Comparison of ENCODE assay signal across 8 cellular contexts in the genomic region with DNA sequence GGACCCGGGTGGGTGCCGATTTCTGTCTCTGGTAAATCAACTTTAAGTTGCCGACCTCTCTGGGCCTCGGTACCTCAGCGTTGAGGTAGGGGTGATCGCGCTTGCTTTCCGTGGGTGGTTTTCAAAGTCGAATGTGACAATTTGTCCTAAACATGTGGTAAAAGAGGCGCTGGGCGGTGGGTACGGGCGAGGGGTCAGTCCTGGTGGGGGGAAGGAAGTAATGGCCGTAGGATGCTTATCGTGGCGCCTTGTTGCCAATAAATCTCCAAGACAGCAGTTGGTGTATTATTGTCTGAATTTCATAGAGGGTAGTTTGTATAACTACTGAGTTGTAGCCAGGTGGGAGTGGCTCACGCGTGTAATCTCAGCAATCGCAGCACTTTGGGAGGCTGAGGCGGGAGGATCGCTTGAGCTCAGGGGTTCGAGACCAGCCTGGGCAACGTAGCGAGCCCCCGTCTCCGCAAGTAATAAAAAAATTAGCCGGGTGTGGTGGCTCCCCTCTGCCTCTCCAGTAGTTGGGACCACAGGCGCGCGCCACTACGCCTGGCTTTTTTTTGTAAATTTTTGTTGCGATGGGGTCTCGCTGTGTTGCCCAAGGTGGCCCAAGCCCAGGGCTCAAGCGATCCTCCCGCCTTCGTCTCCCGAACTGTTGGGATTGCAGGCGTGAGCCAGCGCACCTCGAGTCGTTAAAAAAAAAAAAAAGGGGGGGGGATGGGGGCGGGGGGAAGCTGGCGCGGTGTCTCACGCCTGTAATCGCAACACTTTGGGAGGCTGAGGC. TPM values are rescaled to one million over a fixed set of nuclear protein-coding genes. Genes with fewer than 3 reads are reported as not detected.
DNase-seq lines count a peak whose midpoint lies in the region; ATAC-seq and TF ChIP-seq lines count a peak whose summit lies in the region.

No MANE protein-coding gene starts in this region.

- H3K36me3 ChIP-seq in mucosa of rectum (ENCODE audit: control insufficient read depth in 2 of 2, insufficient read depth in 2 of 2, low read length in 2 of 2), result peaks cover 8 to 17% of the 10 kb centered on the region in 2 donors

- CTCF ChIA-PET in Calu3 (lab: Charles Lee), result interaction anchor here (0.6 to 0.9 kb wide), 2 partner anchors 15 to 17 kb away, joined by 3 to 9 read pairs; no protein-coding TSS in a partner anchor

- no peaks in the 10 kb centered on the region for H3K27me3 ChIP-seq in mucosa of rectum (ENCODE audit: control insufficient read depth in 2 of 2, insufficient read depth in 2 of 2, low read length in 2 of 2)

- peaks cover 41% of the 10 kb centered on the region for H3K36me3 Mint-ChIP-seq in Calu3 (ENCODE audit: insufficient read depth, unreplicated experiment)
- peaks cover 4% of the 10 kb centered on the region for H3K36me3 Mint-ChIP-seq in IgD-negative memory B cell
- peaks cover 31% of the 10 kb centered on the region for H3K36me3 Mint-ChIP-seq in central memory CD8-positive, alpha-beta T cell (ENCODE audit: insufficient read depth)

- intact Hi-C loops in Calu3 (cut with micrococcal nuclease; ENCODE audit: unreplicated experiment), result no loop called here

- no peaks in the 10 kb centered on the region for H3K9me3 ChIP-seq in mucosa of rectum (ENCODE audit: control insufficient read depth in 2 of 2, low read length in 2 of 2)

- DNase-seq in Calu3, result no peak
- no peak for DNase-seq in central memory CD8-positive, alpha-beta T cell (ENCODE audit: low spot score in 2 of 2)
- DNase-seq in GF-D8 (lab: John Stamatoyannopoulos, UW), result no peak
- DNase-seq in retina, result no peak

- no peak for TF ChIP-seq CTCF in Calu3 (IDR thresholded peaks at IDR 0.05; ENCODE audit: unreplicated experiment)

- H3K9me3 Mint-ChIP-seq in Calu3 (ENCODE audit: low read depth, unreplicated experiment) (no peaks in the 10 kb centered on the region), IgD-negative memory B cell (no peaks in the 10 kb centered on the region)
- H3K9me3 Mint-ChIP-seq in central memory CD8-positive, alpha-beta T cell, result no peaks in the 10 kb centered on the region

- H3K27me3 Mint-ChIP-seq in Calu3 (ENCODE audit: unreplicated experiment) (no peaks in the 10 kb centered on the region), IgD-negative memory B cell (no peaks in the 10 kb centered on the region)
- no peaks in the 10 kb centered on the region for H3K27me3 Mint-ChIP-seq in central memory CD8-positive, alpha-beta T cell

- peak overlapping the region; percentile 96 to 98 for H3K4me3 ChIP-seq in mucosa of rectum (ENCODE audit: low read length in 2 of 2)

- H3K4me1 ChIP-seq in mucosa of rectum (ENCODE audit: control insufficient read depth in 2 of 2, insufficient read depth in 2 of 2, low read length in 2 of 2), result peaks cover 18 to 19% of the 10 kb centered on the region in 2 donors

- BruUV-seq in Calu3 (replicated peaks; lab: Mats Ljungman, UMichigan), result TSS peak; percentile 79

- H3K27ac ChIP-seq in mucosa of rectum (ENCODE audit: low read depth in 2 of 2, low read length in 2 of 2), result peak overlapping the region; percentile 38 to 67

- H3K9ac ChIP-seq in mucosa of rectum (ENCODE audit: low read depth in 1 of 2, low read length in 2 of 2), result peak overlapping the region; percentile 79 to 86

- peak overlapping the region; percentile 94 for H3K4me3 Mint-ChIP-seq in Calu3 (ENCODE audit: low read depth, unreplicated experiment)
- peak overlapping the region; percentile 97 to 99 (median 98) for H3K4me3 Mint-ChIP-seq in IgD-negative memory B cell
- H3K4me3 Mint-ChIP-seq in central memory CD8-positive, alpha-beta T cell, result peak overlapping the region; percentile 96

- H3K4me1 Mint-ChIP-seq in Calu3 (ENCODE audit: low read depth, unreplicated experiment) (peaks cover 10% of the 10 kb centered on the region), IgD-negative memory B cell (peaks cover 16 to 22% (median 16%) of the 10 kb centered on the region in 3 donors)
- H3K4me1 Mint-ChIP-seq in central memory CD8-positive, alpha-beta T cell, result peaks cover 36% of the 10 kb centered on the region

- peak; percentile 4 for ATAC-seq in central memory CD8-positive, alpha-beta T cell (replicated peaks; ENCODE audit: extremely low read depth, poor library complexity, severe bottlenecking)
- ATAC-seq in GM19463 (IDR thresholded peaks at IDR 0.05; ENCODE audit: unreplicated experiment) (no peak), GM21619 (IDR thresholded peaks at IDR 0.05; ENCODE audit: unreplicated experiment) (no peak)

- H3K27ac Mint-ChIP-seq in Calu3 (ENCODE audit: unreplicated experiment) (peak overlapping the region; percentile 89), IgD-negative memory B cell (peak overlapping the region; percentile 93 to 96 (median 96))
- H3K27ac Mint-ChIP-seq in central memory CD8-positive, alpha-beta T cell (ENCODE audit: low read depth), result peak overlapping the region; percentile 93

RNA-seq across cellular contexts. Expression of a gene that starts 0.7 kb away (rescaled TPM):
- 73.5 and 75.8 TPM in 2 replicates for total RNA-seq in Calu3 (2022)
- 137 TPM for polyA plus RNA-seq in IgD-negative memory B cell

RNA-seq across cellular contexts. Expression of a gene that starts 0.9 kb away (rescaled TPM):
- total RNA-seq in Calu3 (2022), result 10.1 and 10.5 TPM in 2 replicates
- polyA plus RNA-seq in IgD-negative memory B cell, result 11.3 TPM

RNA-seq across cellular contexts. Expression of a gene that starts 16.5 kb away (rescaled TPM):
- total RNA-seq in Calu3 (2022), result 0.94 and 1.3 TPM in 2 replicates
- polyA plus RNA-seq in IgD-negative memory B cell, result 0.39 TPM

RNA-seq across cellular contexts. Expression of a gene that starts 35.4 kb away (rescaled TPM):
- 26.1 and 26.2 TPM in 2 replicates for total RNA-seq in Calu3 (2022)
- 1.6 TPM for polyA plus RNA-seq in IgD-negative memory B cell

RNA-seq across cellular contexts. Expression of a gene that starts 54.5 kb away (rescaled TPM):
- 67.7 and 85.2 TPM in 2 replicates for total RNA-seq in Calu3 (2022)
- polyA plus RNA-seq in IgD-negative memory B cell, result 13.6 TPM
